In genomic region chr5:135709103-135709660, GRCh38 we compare ENCODE assay signal across 21 cellular contexts.
"Had no signal": no experiment of that assay in that cellular context is flagged by ENCODE, and none has a peak within 500 bp of the region (broad histone marks: within the 10 kb centered on the region; RNA-seq: fewer than 3 reads in every experiment).

No MANE protein-coding gene starts in this region.

- H3K9me3 ChIP-seq: breast epithelium had no signal

- ATAC-seq: activated T-cell treated with anti-CD3 and anti-CD28 coated beads, Interleukin-2, amount 50 U/mL, for 4 hours; K562; T-cell had no signal

- H3K27me3 ChIP-seq: breast epithelium had no signal

- H3K4me1 Mint-ChIP-seq: activated B cell treated with CpG ODN at 0.5 μM for 24 hours; activated CD4-positive, alpha-beta T cell treated with anti-CD3 and anti-CD28 coated beads, Interleukin-2, amount 10 ng/mL, durations not matched to agents 24 days and 14 days; T-cell had no signal

- H3K4me3 Mint-ChIP-seq: activated B cell treated with CpG ODN at 0.5 μM for 24 hours; activated CD4-positive, alpha-beta T cell treated with anti-CD3 and anti-CD28 coated beads, Interleukin-2, amount 10 ng/mL, durations not matched to agents 24 days and 14 days; activated naive CD4-positive, alpha-beta T cell treated with anti-CD3 and anti-CD28 coated beads for 36 hours; activated naive CD8-positive, alpha-beta T cell; activated T-cell treated with anti-CD3 and anti-CD28 coated beads, Interleukin-2, amount 50 U/mL, for 4 hours; T-cell had no signal

- H3K4me3 ChIP-seq: breast epithelium, K562 had no signal

- H3K4me1 ChIP-seq: breast epithelium had no signal

- H3K9me3 Mint-ChIP-seq: activated B cell treated with CpG ODN at 0.5 μM for 24 hours; activated CD4-positive, alpha-beta T cell treated with anti-CD3 and anti-CD28 coated beads, Interleukin-2, amount 10 ng/mL, durations not matched to agents 24 days and 14 days; activated naive CD4-positive, alpha-beta T cell treated with anti-CD3 and anti-CD28 coated beads for 36 hours; activated T-cell treated with anti-CD3 and anti-CD28 coated beads, Interleukin-2, amount 50 U/mL, for 4 hours; T-cell had no signal

- H3K36me3 Mint-ChIP-seq: activated naive CD8-positive, alpha-beta T cell; T-cell had no signal

- DNase-seq: activated B cell treated with CpG ODN at 0.5 μM for 24 hours; activated CD4-positive, alpha-beta T cell treated with anti-CD3 and anti-CD28 coated beads for 1 hour; activated CD4-positive, alpha-beta T cell treated with anti-CD3 and anti-CD28 coated beads, Interleukin-2, amount 10 ng/mL, durations not matched to agents 24 days and 14 days; activated CD4-positive, alpha-beta T cell treated with anti-CD3 and anti-CD28 coated beads, Interleukin-2, amount 50 U/mL, for 48 hours; activated CD8-positive, alpha-beta memory T cell treated with anti-CD3 and anti-CD28 coated beads for 24 hours; activated gamma-delta T cell; activated naive CD4-positive, alpha-beta T cell treated with anti-CD3 and anti-CD28 coated beads for 36 hours; activated T-cell treated with anti-CD3 and anti-CD28 coated beads, Interleukin-2, amount 50 U/mL, for 4 hours; amygdala; caudate nucleus; Karpas-422; NCI-H1105 treated with DMSO at 0.1 percent for 48 hours; NCI-H1436 treated with DMSO at 0.1 percent for 48 hours; NCI-H187; SHP77; T-cell; T-helper 2 cell; T1000 had no signal

- H3K36me3 ChIP-seq: breast epithelium had no signal

- H3K27ac Mint-ChIP-seq: activated B cell treated with CpG ODN at 0.5 μM for 24 hours; activated CD4-positive, alpha-beta T cell treated with anti-CD3 and anti-CD28 coated beads, Interleukin-2, amount 10 ng/mL, durations not matched to agents 24 days and 14 days; activated naive CD4-positive, alpha-beta T cell treated with anti-CD3 and anti-CD28 coated beads for 36 hours; activated naive CD8-positive, alpha-beta T cell; T-cell had no signal
